In the genomic region with DNA sequence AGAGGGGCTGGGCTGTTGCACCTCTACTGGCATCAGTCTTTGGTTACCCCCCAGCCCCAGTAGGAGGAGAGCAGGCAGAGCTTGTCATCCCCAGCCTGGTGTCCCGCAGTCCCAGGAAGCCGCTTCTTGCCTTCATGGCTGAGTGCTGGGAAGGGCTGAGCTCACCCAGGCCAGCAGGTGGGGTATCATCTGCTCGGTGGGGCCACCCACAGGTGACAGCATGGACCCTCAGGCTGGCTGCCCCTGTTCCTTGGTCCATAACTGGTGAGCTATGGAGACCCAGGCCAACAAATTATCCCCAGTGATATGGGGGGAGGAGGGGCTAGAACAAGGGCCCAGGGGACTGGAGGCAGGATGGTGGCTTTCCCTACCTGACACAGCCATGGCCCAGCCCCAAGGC, we compare ENCODE assay signal across 1 cellular context.
TF ChIP-seq lines count a peak whose summit lies in the region.

No MANE protein-coding gene starts in this region.

TF ChIP-seq in GM23338, 12 proteins besides CTCF, POLR2A, EP300 and RAD21 (continued from another document):
- TF ChIP-seq ZNF462 (CRISPR knock-in tag; IDR thresholded peaks at IDR 0.05), result no peak
